ENCODE assay signal across 1 cellular context in the genomic region with DNA sequence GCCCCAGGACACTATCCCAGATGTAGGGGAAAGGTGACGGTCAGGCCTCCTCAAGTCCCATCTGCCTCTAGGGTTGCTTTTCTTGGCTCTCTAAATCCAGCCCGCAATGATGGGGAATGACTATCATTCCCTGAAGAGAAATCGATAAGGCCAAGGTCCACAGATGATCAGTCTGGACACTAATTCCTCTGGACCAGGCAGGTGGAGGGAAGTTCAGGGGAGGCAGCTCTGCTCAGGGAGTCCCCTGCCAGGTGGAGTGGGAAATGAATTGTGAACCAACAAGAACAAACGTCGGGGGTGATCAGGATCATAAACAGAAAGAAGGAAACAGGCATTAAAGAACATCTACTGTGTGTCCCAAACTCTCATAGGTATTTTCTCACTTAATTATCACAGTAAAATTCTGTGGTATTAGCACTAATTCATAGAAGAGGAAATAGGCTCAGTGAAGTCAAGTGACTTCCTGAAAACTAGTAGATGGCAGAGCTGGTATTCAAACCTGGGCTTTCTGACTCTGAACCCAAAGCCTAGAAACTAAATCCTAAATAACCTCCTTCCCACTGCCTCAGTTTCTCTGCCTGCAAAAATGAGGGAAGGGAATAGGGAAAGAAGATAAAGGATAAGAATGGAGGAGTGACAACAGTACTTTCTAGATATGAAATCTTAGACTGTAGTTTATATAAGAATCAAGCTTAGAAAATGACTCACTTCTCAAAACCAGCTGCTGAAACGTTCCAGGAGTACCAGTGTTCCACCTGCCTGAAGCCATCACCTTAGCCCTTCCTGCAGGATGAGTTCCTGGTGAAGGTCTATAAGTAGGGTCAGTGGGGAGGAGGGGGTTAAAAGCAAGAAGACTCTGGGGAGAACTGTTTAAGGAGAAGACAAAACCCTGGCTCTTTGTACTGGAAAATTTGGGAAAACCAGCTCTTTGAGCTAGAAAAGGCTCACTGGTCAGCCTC.
TF ChIP-seq lines count a peak whose summit lies in the region.

No MANE protein-coding gene starts in this region.

TF ChIP-seq in HepG2, 621 proteins besides CTCF, POLR2A, EP300 and RAD21 (continued from another document):
- TF ChIP-seq, protein P1, sequence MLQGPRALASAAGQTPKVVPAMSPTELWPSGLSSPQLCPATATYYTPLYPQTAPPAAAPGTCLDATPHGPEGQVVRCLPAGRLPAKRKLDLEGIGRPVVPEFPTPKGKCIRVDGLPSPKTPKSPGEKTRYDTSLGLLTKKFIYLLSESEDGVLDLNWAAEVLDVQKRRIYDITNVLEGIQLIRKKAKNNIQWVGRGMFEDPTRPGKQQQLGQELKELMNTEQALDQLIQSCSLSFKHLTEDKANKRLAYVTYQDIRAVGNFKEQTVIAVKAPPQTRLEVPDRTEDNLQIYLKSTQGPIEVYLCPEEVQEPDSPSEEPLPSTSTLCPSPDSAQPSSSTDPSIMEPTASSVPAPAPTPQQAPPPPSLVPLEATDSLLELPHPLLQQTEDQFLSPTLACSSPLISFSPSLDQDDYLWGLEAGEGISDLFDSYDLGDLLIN (CRISPR knock-in tag; IDR thresholded peaks at IDR 0.05; ENCODE audit: borderline replicate concordance), result no peak
- TF ChIP-seq SMAD9 (CRISPR knock-in tag; IDR thresholded peaks at IDR 0.05) (no peak), DNMT3B (CRISPR knock-in tag; conservative IDR thresholded peaks at IDR 0.05) (0 out of 2 replicates have a peak, but pooled peaks have one; percentile 33), ZC3H13 (CRISPR knock-in tag; IDR thresholded peaks at IDR 0.05) (no peak)
